27 cellular contexts compared by ENCODE assay signal in the genomic region with DNA sequence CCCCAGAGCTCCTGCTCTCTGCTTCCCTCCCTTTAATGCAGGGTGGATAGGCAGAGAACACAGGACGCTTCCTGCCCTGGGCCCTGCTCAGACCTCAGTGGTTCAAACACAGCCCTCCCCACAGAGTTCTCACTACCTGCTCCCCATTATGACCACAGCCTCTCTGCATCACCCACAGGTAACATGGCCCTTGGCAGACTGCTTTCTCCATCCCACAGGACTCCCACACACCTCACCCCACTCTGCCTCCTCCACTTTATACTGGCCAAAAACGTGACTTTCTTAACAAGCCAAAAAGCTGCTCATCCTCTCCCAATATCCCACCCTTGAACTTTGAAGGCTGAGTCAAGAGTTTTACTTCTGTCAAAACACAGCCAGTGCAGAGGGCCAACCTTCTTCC. TPM values are rescaled to one million over a fixed set of nuclear protein-coding genes. Genes with fewer than 3 reads are reported as not detected.
"Had no signal": no experiment of that assay in that cellular context is flagged by ENCODE, and none has a peak within 500 bp of the region (broad histone marks: within the 10 kb centered on the region; RNA-seq: fewer than 3 reads in every experiment).

No MANE protein-coding gene starts in this region.

- H3K9me3 Mint-ChIP-seq: activated naive CD4-positive, alpha-beta T cell treated with anti-CD3 and anti-CD28 coated beads, Interleukin-2, amount 10 ng/mL, durations not matched to agents 7 days and 5 days; central memory CD8-positive, alpha-beta T cell; mesothelial cell of epicardium; naive B cell; stimulated activated naive B cell treated with anti-CD40 and anti-IgM and Interleukin-4, amounts not matched to agents 10 μg/mL and 1 μg/mL and 100 μg/mL, for 72 hours; T-helper 1 cell treated with Interleukin-12 subunit alpha and Interleukin-12 subunit beta and Interleukin-4 antibody, amounts not matched to agents 30 μg/mL and 1 μg/mL, for 36 hours had no signal

- H3K4me1 Mint-ChIP-seq: activated naive CD4-positive, alpha-beta T cell treated with anti-CD3 and anti-CD28 coated beads, Interleukin-2, amount 10 ng/mL, durations not matched to agents 7 days and 5 days had no signal

- DNase-seq: activated CD4-positive, alpha-beta T cell treated with anti-CD3 and anti-CD28 coated beads, Interleukin-2, amount 50 U/mL, for 4 hours; activated effector memory CD4-positive, alpha-beta T cell treated with anti-CD3 and anti-CD28 coated beads, Interleukin-2, amount 50 U/mL, for 16 hours; activated naive CD4-positive, alpha-beta T cell treated with anti-CD3 and anti-CD28 coated beads, Interleukin-2, amount 10 ng/mL, durations not matched to agents 7 days and 5 days; dermis blood vessel endothelial cell; effector CD4-positive, alpha-beta T cell; erythroblast; gastrocnemius medialis; naive B cell; SK-N-SH; stimulated activated CD4-positive, alpha-beta T cell treated with anti-CD3 and anti-CD28 coated beads, Interleukin-1b, Interleukin-23, amount 100 ng/mL, for 48 hours; stimulated activated CD4-positive, alpha-beta T cell treated with anti-CD3 and anti-CD28 coated beads, Interleukin-4, amount 100 ng/mL, for 4 hours; stimulated activated CD8-positive, alpha-beta memory T cell treated with anti-CD3 and anti-CD28 coated beads, Interleukin-4, amount 100 ng/mL, for 48 hours; stimulated activated naive B cell treated with anti-CD40 and anti-IgM and Interleukin-4, amounts not matched to agents 10 μg/mL and 1 μg/mL and 100 μg/mL, for 72 hours; SW 1271; testis; transverse colon had no signal

- H3K4me3 Mint-ChIP-seq: activated naive CD4-positive, alpha-beta T cell treated with anti-CD3 and anti-CD28 coated beads, Interleukin-2, amount 10 ng/mL, durations not matched to agents 7 days and 5 days; central memory CD8-positive, alpha-beta T cell; mesothelial cell of epicardium; stimulated activated naive B cell treated with anti-CD40 and anti-IgM and Interleukin-4, amounts not matched to agents 10 μg/mL and 1 μg/mL and 100 μg/mL, for 72 hours; T-helper 1 cell treated with Interleukin-12 subunit alpha and Interleukin-12 subunit beta and Interleukin-4 antibody, amounts not matched to agents 30 μg/mL and 1 μg/mL, for 36 hours had no signal

- H3K4me1 ChIP-seq: gastrocnemius medialis, parathyroid adenoma, testis, transverse colon had no signal

- H3K36me3 Mint-ChIP-seq: activated naive CD4-positive, alpha-beta T cell treated with anti-CD3 and anti-CD28 coated beads, Interleukin-2, amount 10 ng/mL, durations not matched to agents 7 days and 5 days; mesothelial cell of epicardium; naive B cell had no signal

- H3K27me3 Mint-ChIP-seq: activated naive CD4-positive, alpha-beta T cell treated with anti-CD3 and anti-CD28 coated beads, Interleukin-2, amount 10 ng/mL, durations not matched to agents 7 days and 5 days; central memory CD8-positive, alpha-beta T cell; naive B cell; stimulated activated naive B cell treated with anti-CD40 and anti-IgM and Interleukin-4, amounts not matched to agents 10 μg/mL and 1 μg/mL and 100 μg/mL, for 72 hours had no signal

- ATAC-seq: gastrocnemius medialis; stimulated activated naive B cell treated with anti-CD40 and anti-IgM and Interleukin-4, amounts not matched to agents 10 μg/mL and 1 μg/mL and 100 μg/mL, for 72 hours had no signal

- H3K27me3 ChIP-seq: gastrocnemius medialis, hepatocyte, right atrium auricular region, testis, transverse colon had no signal

- H3K9me3 ChIP-seq: gastrocnemius medialis, right atrium auricular region, SK-N-SH, testis, transverse colon had no signal

- H3K4me3 ChIP-seq: gastrocnemius medialis, hepatocyte, right atrium auricular region, smooth muscle cell, testis, transverse colon had no signal

- H3K27ac Mint-ChIP-seq: activated naive CD4-positive, alpha-beta T cell treated with anti-CD3 and anti-CD28 coated beads, Interleukin-2, amount 10 ng/mL, durations not matched to agents 7 days and 5 days; mesothelial cell of epicardium; stimulated activated naive B cell treated with anti-CD40 and anti-IgM and Interleukin-4, amounts not matched to agents 10 μg/mL and 1 μg/mL and 100 μg/mL, for 72 hours; T-helper 1 cell treated with Interleukin-12 subunit alpha and Interleukin-12 subunit beta and Interleukin-4 antibody, amounts not matched to agents 30 μg/mL and 1 μg/mL, for 36 hours had no signal

- H3K36me3 ChIP-seq: gastrocnemius medialis, right atrium auricular region, transverse colon had no signal

RNA-seq across cellular contexts. Expression of a gene that starts 52.7 kb away (rescaled TPM):
- total RNA-seq: bronchial epithelial cell, dermis blood vessel endothelial cell, lower leg skin, mesothelial cell of epicardium, pulmonary artery endothelial cell, right atrium auricular region, smooth muscle cell, transverse colon, urinary bladder had no signal
